In genomic region chr18:76256897-76257500, GRCh38 we compare ENCODE assay signal across 8 cellular contexts.
DNase-seq lines count a peak whose midpoint lies in the region; ATAC-seq and TF ChIP-seq lines count a peak whose summit lies in the region.

No MANE protein-coding gene starts in this region.

- no peak overlapping the region for H3K4me3 Mint-ChIP-seq in activated CD4-positive, alpha-beta T cell treated with anti-CD3 and anti-CD28 coated beads, Interleukin-2, amount 10 ng/mL, durations not matched to agents 24 days and 14 days

- no peaks in the 10 kb centered on the region for H3K4me1 Mint-ChIP-seq in activated CD4-positive, alpha-beta T cell treated with anti-CD3 and anti-CD28 coated beads, Interleukin-2, amount 10 ng/mL, durations not matched to agents 24 days and 14 days

- H3K4me3 ChIP-seq in OCI-LY1 (ENCODE audit: low read depth, low read length, poor library complexity, severe bottlenecking) (no peak overlapping the region), esophagus muscularis mucosa (no peak overlapping the region), prostate gland (no peak overlapping the region)

- peak; percentile 41 for DNase-seq in activated CD4-positive, alpha-beta T cell treated with anti-CD3 and anti-CD28 coated beads, Interleukin-2, amount 10 ng/mL, durations not matched to agents 24 days and 14 days
- no peak for DNase-seq in activated CD4-positive, alpha-beta T cell treated with anti-CD3 and anti-CD28 coated beads for 48 hours
- DNase-seq in esophagus muscularis mucosa (ENCODE audit: extremely low spot score): no peak
- no peak for DNase-seq in prostate gland (ENCODE audit: low spot score)
- no peak for DNase-seq in NCI-H187 (lab: John Stamatoyannopoulos, UW)

- H3K9me3 ChIP-seq in OCI-LY1 (ENCODE audit: low read length): no peaks in the 10 kb centered on the region
- no peaks in the 10 kb centered on the region for H3K9me3 ChIP-seq in esophagus muscularis mucosa
- H3K9me3 ChIP-seq in prostate gland: no peaks in the 10 kb centered on the region

- no peaks in the 10 kb centered on the region for H3K79me2 ChIP-seq in OCI-LY1 (ENCODE audit: insufficient read depth, low read length)

- TF ChIP-seq POLR2A in esophagus muscularis mucosa (IDR thresholded peaks at IDR 0.05; ENCODE audit: low read depth): no peak
- TF ChIP-seq POLR2A in prostate gland (IDR thresholded peaks at IDR 0.05): no peak
- TF ChIP-seq POLR2A in GM18505 (IDR thresholded peaks at IDR 0.05; ENCODE audit: borderline replicate concordance, extremely low read depth, insufficient read depth, insufficient read length): no peak

- ATAC-seq in GM18505 (IDR thresholded peaks at IDR 0.05; ENCODE audit: unreplicated experiment) (no peak), GM21576 (IDR thresholded peaks at IDR 0.05; ENCODE audit: unreplicated experiment) (no peak)

- H3K27me3 Mint-ChIP-seq in activated CD4-positive, alpha-beta T cell treated with anti-CD3 and anti-CD28 coated beads, Interleukin-2, amount 10 ng/mL, durations not matched to agents 24 days and 14 days: peaks cover 9% of the 10 kb centered on the region

- H3K36me3 Mint-ChIP-seq in activated CD4-positive, alpha-beta T cell treated with anti-CD3 and anti-CD28 coated beads, Interleukin-2, amount 10 ng/mL, durations not matched to agents 24 days and 14 days (ENCODE audit: low read depth): no peaks in the 10 kb centered on the region

- no peak overlapping the region for H3K9ac ChIP-seq in OCI-LY1 (ENCODE audit: low read length)

- intact Hi-C loops in activated CD4-positive, alpha-beta T cell treated with anti-CD3 and anti-CD28 coated beads, Interleukin-2, amount 10 ng/mL, durations not matched to agents 24 days and 14 days (cut with micrococcal nuclease): no loop called here
- intact Hi-C loops in esophagus muscularis mucosa (cut with DNase I) (no loop called here), prostate gland (cut with DNase I) (loop anchor here (5.0 to 10.0 kb wide), 2 partner anchors 90 to 1602 kb away; no protein-coding TSS in a partner anchor)

- TF ChIP-seq CTCF in OCI-LY1 (IDR thresholded peaks at IDR 0.05; ENCODE audit: low read length) (peak; percentile 38; the same call in 1 of the 2 replicates), esophagus muscularis mucosa (IDR thresholded peaks at IDR 0.05) (peak; percentile 70 to 77 (median 76)), prostate gland (IDR thresholded peaks at IDR 0.05) (peak; percentile 32 to 57 (median 49))

- no peaks in the 10 kb centered on the region for H3F3A ChIP-seq in OCI-LY1 (ENCODE audit: insufficient read depth, low read length)

- no peaks in the 10 kb centered on the region for H3K9me2 ChIP-seq in OCI-LY1 (ENCODE audit: low read depth, low read length)

- H3K9me3 Mint-ChIP-seq in activated CD4-positive, alpha-beta T cell treated with anti-CD3 and anti-CD28 coated beads, Interleukin-2, amount 10 ng/mL, durations not matched to agents 24 days and 14 days: no peaks in the 10 kb centered on the region

- H2AFZ ChIP-seq in OCI-LY1 (ENCODE audit: low read length): no peak overlapping the region

- no peaks in the 10 kb centered on the region for H3K36me3 ChIP-seq in OCI-LY1 (ENCODE audit: insufficient read depth, low read length)
- H3K36me3 ChIP-seq in esophagus muscularis mucosa: no peaks in the 10 kb centered on the region
- H3K36me3 ChIP-seq in prostate gland: no peaks in the 10 kb centered on the region

- no peak overlapping the region for H3K4me2 ChIP-seq in OCI-LY1 (ENCODE audit: low read length)

- no peaks in the 10 kb centered on the region for H4K20me1 ChIP-seq in OCI-LY1 (ENCODE audit: insufficient read depth, low read length)

- no peak for TF ChIP-seq EP300 in esophagus muscularis mucosa (IDR thresholded peaks at IDR 0.05)

- no peaks in the 10 kb centered on the region for H3K4me1 ChIP-seq in OCI-LY1 (ENCODE audit: insufficient read depth, low read length, severe bottlenecking)
- H3K4me1 ChIP-seq in esophagus muscularis mucosa: peaks cover 0 to 5% (median 2%) of the 10 kb centered on the region in 4 donors
- H3K4me1 ChIP-seq in prostate gland (replicated peaks): no peaks in the 10 kb centered on the region

- H3K27ac Mint-ChIP-seq in activated CD4-positive, alpha-beta T cell treated with anti-CD3 and anti-CD28 coated beads, Interleukin-2, amount 10 ng/mL, durations not matched to agents 24 days and 14 days: no peak overlapping the region

- WGBS in esophagus muscularis mucosa: 28% methylated on average over 4 of the region's 4 CpGs
- WGBS in prostate gland: 24% methylated on average over 4 of the region's 4 CpGs

- H3K27ac ChIP-seq in OCI-LY1 (ENCODE audit: low read depth, low read length, poor library complexity, severe bottlenecking) (no peak overlapping the region), esophagus muscularis mucosa (replicated peaks in 1 of 4) (no peak overlapping the region), prostate gland (no peak overlapping the region)

- H3K27me3 ChIP-seq in OCI-LY1 (ENCODE audit: insufficient read depth, low read length) (no peaks in the 10 kb centered on the region), esophagus muscularis mucosa (peaks cover 0 to 3% (median 0%) of the 10 kb centered on the region in 4 donors), prostate gland (replicated peaks; ENCODE audit: insufficient read depth) (no peaks in the 10 kb centered on the region)
